Comparison of ENCODE assay signal across 1 cellular context in the genomic region with DNA sequence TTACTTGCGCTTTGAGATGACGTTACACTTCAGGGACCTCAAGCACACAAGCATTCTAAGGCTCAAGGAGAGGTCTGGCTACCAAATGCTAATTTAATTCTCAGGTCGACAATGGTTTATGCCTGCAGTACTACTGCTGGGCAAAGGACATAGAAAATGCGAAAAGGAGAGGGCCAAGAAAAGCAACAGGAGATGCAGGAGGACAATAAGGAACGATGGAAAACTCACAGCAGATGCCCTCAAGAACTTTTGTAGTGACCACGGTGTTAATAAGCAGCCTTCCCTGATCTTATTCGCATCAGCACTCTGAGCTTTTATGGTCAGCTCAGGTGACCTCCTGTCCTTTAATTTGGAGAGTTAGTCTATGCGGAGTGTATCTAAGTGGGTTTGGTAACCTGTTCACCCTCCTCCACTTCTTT.
TF ChIP-seq lines count a peak whose summit lies in the region.

No MANE protein-coding gene starts in this region.

TF ChIP-seq in K562, 482 proteins besides CTCF, POLR2A, EP300 and RAD21 (continued from another document):
- TF ChIP-seq, protein P1, sequence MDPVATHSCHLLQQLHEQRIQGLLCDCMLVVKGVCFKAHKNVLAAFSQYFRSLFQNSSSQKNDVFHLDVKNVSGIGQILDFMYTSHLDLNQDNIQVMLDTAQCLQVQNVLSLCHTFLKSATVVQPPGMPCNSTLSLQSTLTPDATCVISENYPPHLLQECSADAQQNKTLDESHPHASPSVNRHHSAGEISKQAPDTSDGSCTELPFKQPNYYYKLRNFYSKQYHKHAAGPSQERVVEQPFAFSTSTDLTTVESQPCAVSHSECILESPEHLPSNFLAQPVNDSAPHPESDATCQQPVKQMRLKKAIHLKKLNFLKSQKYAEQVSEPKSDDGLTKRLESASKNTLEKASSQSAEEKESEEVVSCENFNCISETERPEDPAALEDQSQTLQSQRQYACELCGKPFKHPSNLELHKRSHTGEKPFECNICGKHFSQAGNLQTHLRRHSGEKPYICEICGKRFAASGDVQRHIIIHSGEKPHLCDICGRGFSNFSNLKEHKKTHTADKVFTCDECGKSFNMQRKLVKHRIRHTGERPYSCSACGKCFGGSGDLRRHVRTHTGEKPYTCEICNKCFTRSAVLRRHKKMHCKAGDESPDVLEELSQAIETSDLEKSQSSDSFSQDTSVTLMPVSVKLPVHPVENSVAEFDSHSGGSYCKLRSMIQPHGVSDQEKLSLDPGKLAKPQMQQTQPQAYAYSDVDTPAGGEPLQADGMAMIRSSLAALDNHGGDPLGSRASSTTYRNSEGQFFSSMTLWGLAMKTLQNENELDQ (CRISPR knock-in tag; IDR thresholded peaks at IDR 0.05; ENCODE audit: borderline replicate concordance) = no peak
- TF ChIP-seq, protein P2, sequence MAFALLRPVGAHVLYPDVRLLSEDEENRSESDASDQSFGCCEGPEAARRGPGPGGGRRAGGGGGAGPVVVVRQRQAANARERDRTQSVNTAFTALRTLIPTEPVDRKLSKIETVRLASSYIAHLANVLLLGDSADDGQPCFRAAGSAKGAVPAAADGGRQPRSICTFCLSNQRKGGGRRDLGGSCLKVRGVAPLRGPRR (CRISPR knock-in tag; IDR thresholded peaks at IDR 0.05) = no peak
- TF ChIP-seq, protein P3, sequence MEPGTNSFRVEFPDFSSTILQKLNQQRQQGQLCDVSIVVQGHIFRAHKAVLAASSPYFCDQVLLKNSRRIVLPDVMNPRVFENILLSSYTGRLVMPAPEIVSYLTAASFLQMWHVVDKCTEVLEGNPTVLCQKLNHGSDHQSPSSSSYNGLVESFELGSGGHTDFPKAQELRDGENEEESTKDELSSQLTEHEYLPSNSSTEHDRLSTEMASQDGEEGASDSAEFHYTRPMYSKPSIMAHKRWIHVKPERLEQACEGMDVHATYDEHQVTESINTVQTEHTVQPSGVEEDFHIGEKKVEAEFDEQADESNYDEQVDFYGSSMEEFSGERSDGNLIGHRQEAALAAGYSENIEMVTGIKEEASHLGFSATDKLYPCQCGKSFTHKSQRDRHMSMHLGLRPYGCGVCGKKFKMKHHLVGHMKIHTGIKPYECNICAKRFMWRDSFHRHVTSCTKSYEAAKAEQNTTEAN (CRISPR knock-in tag; IDR thresholded peaks at IDR 0.05) = no peak
- no peak for TF ChIP-seq ZKSCAN3 (CRISPR knock-in tag; IDR thresholded peaks at IDR 0.05)
- peak; percentile 56; the same call in 1 of the 2 replicates for TF ChIP-seq KHSRP (IDR thresholded peaks at IDR 0.05)
- TF ChIP-seq DNMT1 (IDR thresholded peaks at IDR 0.05) = no peak
- TF ChIP-seq, protein P4, sequence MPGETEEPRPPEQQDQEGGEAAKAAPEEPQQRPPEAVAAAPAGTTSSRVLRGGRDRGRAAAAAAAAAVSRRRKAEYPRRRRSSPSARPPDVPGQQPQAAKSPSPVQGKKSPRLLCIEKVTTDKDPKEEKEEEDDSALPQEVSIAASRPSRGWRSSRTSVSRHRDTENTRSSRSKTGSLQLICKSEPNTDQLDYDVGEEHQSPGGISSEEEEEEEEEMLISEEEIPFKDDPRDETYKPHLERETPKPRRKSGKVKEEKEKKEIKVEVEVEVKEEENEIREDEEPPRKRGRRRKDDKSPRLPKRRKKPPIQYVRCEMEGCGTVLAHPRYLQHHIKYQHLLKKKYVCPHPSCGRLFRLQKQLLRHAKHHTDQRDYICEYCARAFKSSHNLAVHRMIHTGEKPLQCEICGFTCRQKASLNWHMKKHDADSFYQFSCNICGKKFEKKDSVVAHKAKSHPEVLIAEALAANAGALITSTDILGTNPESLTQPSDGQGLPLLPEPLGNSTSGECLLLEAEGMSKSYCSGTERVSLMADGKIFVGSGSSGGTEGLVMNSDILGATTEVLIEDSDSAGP (CRISPR knock-in tag; IDR thresholded peaks at IDR 0.05) = peak; percentile 12; the same call in 1 of the 2 replicates
- peak; percentile 65; the same call in 1 of the 2 replicates for TF ChIP-seq SUPT5H (IDR thresholded peaks at IDR 0.05)
- 0 out of 2 replicates have a peak, but pooled peaks have one; percentile 45 for TF ChIP-seq ZNF41 (CRISPR knock-in tag; conservative IDR thresholded peaks at IDR 0.05)
- TF ChIP-seq ZNF707 (CRISPR knock-in tag; conservative IDR thresholded peaks at IDR 0.05) = no peak
- no peak; a peak in 2 of 4 replicates for TF ChIP-seq ARNT (IDR thresholded peaks at IDR 0.05)
- 0 out of 2 replicates have a peak, but pooled peaks have one; percentile 16 for TF ChIP-seq ZNF174 (CRISPR knock-in tag; IDR thresholded peaks at IDR 0.05)
- TF ChIP-seq, protein P5, sequence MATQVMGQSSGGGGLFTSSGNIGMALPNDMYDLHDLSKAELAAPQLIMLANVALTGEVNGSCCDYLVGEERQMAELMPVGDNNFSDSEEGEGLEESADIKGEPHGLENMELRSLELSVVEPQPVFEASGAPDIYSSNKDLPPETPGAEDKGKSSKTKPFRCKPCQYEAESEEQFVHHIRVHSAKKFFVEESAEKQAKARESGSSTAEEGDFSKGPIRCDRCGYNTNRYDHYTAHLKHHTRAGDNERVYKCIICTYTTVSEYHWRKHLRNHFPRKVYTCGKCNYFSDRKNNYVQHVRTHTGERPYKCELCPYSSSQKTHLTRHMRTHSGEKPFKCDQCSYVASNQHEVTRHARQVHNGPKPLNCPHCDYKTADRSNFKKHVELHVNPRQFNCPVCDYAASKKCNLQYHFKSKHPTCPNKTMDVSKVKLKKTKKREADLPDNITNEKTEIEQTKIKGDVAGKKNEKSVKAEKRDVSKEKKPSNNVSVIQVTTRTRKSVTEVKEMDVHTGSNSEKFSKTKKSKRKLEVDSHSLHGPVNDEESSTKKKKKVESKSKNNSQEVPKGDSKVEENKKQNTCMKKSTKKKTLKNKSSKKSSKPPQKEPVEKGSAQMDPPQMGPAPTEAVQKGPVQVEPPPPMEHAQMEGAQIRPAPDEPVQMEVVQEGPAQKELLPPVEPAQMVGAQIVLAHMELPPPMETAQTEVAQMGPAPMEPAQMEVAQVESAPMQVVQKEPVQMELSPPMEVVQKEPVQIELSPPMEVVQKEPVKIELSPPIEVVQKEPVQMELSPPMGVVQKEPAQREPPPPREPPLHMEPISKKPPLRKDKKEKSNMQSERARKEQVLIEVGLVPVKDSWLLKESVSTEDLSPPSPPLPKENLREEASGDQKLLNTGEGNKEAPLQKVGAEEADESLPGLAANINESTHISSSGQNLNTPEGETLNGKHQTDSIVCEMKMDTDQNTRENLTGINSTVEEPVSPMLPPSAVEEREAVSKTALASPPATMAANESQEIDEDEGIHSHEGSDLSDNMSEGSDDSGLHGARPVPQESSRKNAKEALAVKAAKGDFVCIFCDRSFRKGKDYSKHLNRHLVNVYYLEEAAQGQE (CRISPR knock-in tag; IDR thresholded peaks at IDR 0.05; ENCODE audit: low read depth) = no peak
- no peak for TF ChIP-seq ZNF324 (CRISPR knock-in tag; IDR thresholded peaks at IDR 0.05)
- TF ChIP-seq ZNF165 (CRISPR knock-in tag; IDR thresholded peaks at IDR 0.05; ENCODE audit: borderline replicate concordance) = no peak
- no peak for TF ChIP-seq BCL6 (CRISPR knock-in tag; IDR thresholded peaks at IDR 0.05)
- peak in 1 of 2 experiments; percentile 72; a peak in 1 of 4 replicates for TF ChIP-seq TEAD1 (CRISPR knock-in tag; IDR thresholded peaks at IDR 0.05)
- no peak for TF ChIP-seq RNF2 (IDR thresholded peaks at IDR 0.05)
- TF ChIP-seq POLR2G (IDR thresholded peaks at IDR 0.05; ENCODE audit: low read depth, low read length) = no peak
- TF ChIP-seq HNRNPL (IDR thresholded peaks at IDR 0.05; ENCODE audit: low read depth, low read length) = no peak
- TF ChIP-seq, protein P6, sequence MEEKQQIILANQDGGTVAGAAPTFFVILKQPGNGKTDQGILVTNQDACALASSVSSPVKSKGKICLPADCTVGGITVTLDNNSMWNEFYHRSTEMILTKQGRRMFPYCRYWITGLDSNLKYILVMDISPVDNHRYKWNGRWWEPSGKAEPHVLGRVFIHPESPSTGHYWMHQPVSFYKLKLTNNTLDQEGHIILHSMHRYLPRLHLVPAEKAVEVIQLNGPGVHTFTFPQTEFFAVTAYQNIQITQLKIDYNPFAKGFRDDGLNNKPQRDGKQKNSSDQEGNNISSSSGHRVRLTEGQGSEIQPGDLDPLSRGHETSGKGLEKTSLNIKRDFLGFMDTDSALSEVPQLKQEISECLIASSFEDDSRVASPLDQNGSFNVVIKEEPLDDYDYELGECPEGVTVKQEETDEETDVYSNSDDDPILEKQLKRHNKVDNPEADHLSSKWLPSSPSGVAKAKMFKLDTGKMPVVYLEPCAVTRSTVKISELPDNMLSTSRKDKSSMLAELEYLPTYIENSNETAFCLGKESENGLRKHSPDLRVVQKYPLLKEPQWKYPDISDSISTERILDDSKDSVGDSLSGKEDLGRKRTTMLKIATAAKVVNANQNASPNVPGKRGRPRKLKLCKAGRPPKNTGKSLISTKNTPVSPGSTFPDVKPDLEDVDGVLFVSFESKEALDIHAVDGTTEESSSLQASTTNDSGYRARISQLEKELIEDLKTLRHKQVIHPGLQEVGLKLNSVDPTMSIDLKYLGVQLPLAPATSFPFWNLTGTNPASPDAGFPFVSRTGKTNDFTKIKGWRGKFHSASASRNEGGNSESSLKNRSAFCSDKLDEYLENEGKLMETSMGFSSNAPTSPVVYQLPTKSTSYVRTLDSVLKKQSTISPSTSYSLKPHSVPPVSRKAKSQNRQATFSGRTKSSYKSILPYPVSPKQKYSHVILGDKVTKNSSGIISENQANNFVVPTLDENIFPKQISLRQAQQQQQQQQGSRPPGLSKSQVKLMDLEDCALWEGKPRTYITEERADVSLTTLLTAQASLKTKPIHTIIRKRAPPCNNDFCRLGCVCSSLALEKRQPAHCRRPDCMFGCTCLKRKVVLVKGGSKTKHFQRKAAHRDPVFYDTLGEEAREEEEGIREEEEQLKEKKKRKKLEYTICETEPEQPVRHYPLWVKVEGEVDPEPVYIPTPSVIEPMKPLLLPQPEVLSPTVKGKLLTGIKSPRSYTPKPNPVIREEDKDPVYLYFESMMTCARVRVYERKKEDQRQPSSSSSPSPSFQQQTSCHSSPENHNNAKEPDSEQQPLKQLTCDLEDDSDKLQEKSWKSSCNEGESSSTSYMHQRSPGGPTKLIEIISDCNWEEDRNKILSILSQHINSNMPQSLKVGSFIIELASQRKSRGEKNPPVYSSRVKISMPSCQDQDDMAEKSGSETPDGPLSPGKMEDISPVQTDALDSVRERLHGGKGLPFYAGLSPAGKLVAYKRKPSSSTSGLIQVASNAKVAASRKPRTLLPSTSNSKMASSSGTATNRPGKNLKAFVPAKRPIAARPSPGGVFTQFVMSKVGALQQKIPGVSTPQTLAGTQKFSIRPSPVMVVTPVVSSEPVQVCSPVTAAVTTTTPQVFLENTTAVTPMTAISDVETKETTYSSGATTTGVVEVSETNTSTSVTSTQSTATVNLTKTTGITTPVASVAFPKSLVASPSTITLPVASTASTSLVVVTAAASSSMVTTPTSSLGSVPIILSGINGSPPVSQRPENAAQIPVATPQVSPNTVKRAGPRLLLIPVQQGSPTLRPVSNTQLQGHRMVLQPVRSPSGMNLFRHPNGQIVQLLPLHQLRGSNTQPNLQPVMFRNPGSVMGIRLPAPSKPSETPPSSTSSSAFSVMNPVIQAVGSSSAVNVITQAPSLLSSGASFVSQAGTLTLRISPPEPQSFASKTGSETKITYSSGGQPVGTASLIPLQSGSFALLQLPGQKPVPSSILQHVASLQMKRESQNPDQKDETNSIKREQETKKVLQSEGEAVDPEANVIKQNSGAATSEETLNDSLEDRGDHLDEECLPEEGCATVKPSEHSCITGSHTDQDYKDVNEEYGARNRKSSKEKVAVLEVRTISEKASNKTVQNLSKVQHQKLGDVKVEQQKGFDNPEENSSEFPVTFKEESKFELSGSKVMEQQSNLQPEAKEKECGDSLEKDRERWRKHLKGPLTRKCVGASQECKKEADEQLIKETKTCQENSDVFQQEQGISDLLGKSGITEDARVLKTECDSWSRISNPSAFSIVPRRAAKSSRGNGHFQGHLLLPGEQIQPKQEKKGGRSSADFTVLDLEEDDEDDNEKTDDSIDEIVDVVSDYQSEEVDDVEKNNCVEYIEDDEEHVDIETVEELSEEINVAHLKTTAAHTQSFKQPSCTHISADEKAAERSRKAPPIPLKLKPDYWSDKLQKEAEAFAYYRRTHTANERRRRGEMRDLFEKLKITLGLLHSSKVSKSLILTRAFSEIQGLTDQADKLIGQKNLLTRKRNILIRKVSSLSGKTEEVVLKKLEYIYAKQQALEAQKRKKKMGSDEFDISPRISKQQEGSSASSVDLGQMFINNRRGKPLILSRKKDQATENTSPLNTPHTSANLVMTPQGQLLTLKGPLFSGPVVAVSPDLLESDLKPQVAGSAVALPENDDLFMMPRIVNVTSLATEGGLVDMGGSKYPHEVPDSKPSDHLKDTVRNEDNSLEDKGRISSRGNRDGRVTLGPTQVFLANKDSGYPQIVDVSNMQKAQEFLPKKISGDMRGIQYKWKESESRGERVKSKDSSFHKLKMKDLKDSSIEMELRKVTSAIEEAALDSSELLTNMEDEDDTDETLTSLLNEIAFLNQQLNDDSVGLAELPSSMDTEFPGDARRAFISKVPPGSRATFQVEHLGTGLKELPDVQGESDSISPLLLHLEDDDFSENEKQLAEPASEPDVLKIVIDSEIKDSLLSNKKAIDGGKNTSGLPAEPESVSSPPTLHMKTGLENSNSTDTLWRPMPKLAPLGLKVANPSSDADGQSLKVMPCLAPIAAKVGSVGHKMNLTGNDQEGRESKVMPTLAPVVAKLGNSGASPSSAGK (IDR thresholded peaks at IDR 0.05) = peak; percentile 67
- TF ChIP-seq TAF1 (IDR thresholded peaks at IDR 0.05; ENCODE audit: control insufficient read depth, extremely low read depth, insufficient read depth, low read length, severe bottlenecking) = peak; percentile 30
- 0 out of 3 replicates have a peak, but pooled peaks of 1 of the 2 experiments have one; percentile 86 for TF ChIP-seq CBX3 (IDR thresholded peaks at IDR 0.05; ENCODE audit: borderline replicate concordance in 1 of 2, low read length in 2 of 2)
- TF ChIP-seq, protein P7, sequence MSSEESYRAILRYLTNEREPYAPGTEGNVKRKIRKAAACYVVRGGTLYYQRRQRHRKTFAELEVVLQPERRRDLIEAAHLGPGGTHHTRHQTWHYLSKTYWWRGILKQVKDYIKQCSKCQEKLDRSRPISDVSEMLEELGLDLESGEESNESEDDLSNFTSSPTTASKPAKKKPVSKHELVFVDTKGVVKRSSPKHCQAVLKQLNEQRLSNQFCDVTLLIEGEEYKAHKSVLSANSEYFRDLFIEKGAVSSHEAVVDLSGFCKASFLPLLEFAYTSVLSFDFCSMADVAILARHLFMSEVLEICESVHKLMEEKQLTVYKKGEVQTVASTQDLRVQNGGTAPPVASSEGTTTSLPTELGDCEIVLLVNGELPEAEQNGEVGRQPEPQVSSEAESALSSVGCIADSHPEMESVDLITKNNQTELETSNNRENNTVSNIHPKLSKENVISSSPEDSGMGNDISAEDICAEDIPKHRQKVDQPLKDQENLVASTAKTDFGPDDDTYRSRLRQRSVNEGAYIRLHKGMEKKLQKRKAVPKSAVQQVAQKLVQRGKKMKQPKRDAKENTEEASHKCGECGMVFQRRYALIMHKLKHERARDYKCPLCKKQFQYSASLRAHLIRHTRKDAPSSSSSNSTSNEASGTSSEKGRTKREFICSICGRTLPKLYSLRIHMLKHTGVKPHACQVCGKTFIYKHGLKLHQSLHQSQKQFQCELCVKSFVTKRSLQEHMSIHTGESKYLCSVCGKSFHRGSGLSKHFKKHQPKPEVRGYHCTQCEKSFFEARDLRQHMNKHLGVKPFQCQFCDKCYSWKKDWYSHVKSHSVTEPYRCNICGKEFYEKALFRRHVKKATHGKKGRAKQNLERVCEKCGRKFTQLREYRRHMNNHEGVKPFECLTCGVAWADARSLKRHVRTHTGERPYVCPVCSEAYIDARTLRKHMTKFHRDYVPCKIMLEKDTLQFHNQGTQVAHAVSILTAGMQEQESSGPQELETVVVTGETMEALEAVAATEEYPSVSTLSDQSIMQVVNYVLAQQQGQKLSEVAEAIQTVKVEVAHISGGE (CRISPR knock-in tag; IDR thresholded peaks at IDR 0.05) = 0 out of 6 replicates have a peak, but pooled peaks of 1 of the 3 experiments have one; percentile 6
- 0 out of 4 replicates have a peak, but pooled peaks of 1 of the 2 experiments have one; percentile 1 for TF ChIP-seq TBL1XR1 (IDR thresholded peaks at IDR 0.05; ENCODE audit: low read length in 2 of 2)
TF ChIP-seq in K562: peak in this region for 44.
